ENCODE assay signal across 2 cellular contexts in the genomic region with DNA sequence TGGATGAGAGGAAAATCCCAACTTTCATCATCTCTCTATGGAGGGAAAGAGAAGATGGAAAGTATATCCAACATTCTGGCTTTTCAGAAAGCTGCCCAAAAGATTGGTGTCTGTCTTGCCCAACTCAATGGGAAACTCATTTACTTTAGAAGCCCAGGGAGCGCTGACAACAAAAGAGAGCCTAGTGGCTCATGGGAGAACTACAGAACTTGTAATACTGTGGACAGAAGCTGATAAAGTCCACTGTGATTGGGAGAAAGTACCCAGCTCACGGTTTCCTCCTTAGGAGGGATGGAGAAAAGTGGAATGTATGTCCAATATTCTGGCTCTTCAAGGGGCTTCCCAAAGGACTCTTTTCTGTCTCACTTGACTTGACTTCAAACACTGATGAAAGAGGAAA.
TF ChIP-seq lines count a peak whose summit lies in the region.

No MANE protein-coding gene starts in this region.

TF ChIP-seq in HepG2, 621 proteins besides CTCF, POLR2A, EP300 and RAD21 (continued from another document):
- TF ChIP-seq, protein P1, sequence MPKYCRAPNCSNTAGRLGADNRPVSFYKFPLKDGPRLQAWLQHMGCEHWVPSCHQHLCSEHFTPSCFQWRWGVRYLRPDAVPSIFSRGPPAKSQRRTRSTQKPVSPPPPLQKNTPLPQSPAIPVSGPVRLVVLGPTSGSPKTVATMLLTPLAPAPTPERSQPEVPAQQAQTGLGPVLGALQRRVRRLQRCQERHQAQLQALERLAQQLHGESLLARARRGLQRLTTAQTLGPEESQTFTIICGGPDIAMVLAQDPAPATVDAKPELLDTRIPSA (CRISPR knock-in tag; IDR thresholded peaks at IDR 0.05; ENCODE audit: borderline replicate concordance) = no peak
- no peak for TF ChIP-seq SALL2 (CRISPR knock-in tag; IDR thresholded peaks at IDR 0.05)
- TF ChIP-seq, protein P2, sequence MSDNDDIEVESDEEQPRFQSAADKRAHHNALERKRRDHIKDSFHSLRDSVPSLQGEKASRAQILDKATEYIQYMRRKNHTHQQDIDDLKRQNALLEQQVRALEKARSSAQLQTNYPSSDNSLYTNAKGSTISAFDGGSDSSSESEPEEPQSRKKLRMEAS (IDR thresholded peaks at IDR 0.05) = no peak

TF ChIP-seq in WTC11, 78 proteins besides CTCF, POLR2A, EP300 and RAD21 (continued from another document):
- TF ChIP-seq, protein P3, sequence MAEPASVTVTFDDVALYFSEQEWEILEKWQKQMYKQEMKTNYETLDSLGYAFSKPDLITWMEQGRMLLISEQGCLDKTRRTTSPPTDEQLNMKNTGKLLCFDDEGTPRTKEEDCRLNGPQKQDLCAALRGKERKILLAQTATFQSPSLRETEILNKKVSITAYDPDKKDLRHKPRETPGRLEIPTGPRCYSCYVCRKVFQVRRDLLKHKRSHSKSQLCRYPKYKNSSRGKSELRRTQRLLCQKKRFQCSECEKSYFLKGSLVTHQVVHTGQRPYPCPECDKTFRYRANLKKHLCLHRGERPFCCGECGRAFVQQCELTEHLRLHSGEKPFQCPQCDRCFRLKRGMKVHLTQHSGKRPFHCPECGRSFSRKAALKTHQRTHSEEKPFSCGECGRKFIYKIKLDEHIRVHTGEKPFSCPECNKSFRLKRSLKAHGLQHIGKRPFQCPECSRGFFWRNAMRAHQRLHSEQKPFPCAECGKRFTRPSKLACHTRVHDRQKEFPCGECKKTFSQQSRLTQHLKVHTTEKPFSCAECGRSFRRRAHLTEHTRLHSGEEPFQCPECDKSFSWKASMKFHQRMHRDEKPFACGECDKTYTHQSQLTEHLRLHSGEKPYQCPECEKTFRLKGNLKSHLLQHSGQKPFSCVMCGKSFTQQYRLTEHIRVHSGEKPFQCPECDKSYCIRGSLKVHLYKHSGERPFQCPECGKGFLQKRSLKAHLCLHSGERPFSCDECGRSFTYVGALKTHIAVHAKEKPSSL (CRISPR knock-in tag; conservative IDR thresholded peaks at IDR 0.05) = no peak
- TF ChIP-seq IRF2 (CRISPR knock-in tag; IDR thresholded peaks at IDR 0.05; ENCODE audit: borderline replicate concordance, low read depth) = no peak
- TF ChIP-seq OVOL2 (CRISPR knock-in tag; IDR thresholded peaks at IDR 0.05; ENCODE audit: borderline replicate concordance) = no peak
- TF ChIP-seq, protein P4, sequence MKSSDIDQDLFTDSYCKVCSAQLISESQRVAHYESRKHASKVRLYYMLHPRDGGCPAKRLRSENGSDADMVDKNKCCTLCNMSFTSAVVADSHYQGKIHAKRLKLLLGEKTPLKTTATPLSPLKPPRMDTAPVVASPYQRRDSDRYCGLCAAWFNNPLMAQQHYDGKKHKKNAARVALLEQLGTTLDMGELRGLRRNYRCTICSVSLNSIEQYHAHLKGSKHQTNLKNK (CRISPR knock-in tag; IDR thresholded peaks at IDR 0.05) = no peak
- TF ChIP-seq JUN (CRISPR knock-in tag; IDR thresholded peaks at IDR 0.05) = no peak
- TF ChIP-seq, protein P5, sequence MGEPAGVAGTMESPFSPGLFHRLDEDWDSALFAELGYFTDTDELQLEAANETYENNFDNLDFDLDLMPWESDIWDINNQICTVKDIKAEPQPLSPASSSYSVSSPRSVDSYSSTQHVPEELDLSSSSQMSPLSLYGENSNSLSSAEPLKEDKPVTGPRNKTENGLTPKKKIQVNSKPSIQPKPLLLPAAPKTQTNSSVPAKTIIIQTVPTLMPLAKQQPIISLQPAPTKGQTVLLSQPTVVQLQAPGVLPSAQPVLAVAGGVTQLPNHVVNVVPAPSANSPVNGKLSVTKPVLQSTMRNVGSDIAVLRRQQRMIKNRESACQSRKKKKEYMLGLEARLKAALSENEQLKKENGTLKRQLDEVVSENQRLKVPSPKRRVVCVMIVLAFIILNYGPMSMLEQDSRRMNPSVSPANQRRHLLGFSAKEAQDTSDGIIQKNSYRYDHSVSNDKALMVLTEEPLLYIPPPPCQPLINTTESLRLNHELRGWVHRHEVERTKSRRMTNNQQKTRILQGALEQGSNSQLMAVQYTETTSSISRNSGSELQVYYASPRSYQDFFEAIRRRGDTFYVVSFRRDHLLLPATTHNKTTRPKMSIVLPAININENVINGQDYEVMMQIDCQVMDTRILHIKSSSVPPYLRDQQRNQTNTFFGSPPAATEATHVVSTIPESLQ (CRISPR knock-in tag; IDR thresholded peaks at IDR 0.05) = no peak
- TF ChIP-seq, protein P6, sequence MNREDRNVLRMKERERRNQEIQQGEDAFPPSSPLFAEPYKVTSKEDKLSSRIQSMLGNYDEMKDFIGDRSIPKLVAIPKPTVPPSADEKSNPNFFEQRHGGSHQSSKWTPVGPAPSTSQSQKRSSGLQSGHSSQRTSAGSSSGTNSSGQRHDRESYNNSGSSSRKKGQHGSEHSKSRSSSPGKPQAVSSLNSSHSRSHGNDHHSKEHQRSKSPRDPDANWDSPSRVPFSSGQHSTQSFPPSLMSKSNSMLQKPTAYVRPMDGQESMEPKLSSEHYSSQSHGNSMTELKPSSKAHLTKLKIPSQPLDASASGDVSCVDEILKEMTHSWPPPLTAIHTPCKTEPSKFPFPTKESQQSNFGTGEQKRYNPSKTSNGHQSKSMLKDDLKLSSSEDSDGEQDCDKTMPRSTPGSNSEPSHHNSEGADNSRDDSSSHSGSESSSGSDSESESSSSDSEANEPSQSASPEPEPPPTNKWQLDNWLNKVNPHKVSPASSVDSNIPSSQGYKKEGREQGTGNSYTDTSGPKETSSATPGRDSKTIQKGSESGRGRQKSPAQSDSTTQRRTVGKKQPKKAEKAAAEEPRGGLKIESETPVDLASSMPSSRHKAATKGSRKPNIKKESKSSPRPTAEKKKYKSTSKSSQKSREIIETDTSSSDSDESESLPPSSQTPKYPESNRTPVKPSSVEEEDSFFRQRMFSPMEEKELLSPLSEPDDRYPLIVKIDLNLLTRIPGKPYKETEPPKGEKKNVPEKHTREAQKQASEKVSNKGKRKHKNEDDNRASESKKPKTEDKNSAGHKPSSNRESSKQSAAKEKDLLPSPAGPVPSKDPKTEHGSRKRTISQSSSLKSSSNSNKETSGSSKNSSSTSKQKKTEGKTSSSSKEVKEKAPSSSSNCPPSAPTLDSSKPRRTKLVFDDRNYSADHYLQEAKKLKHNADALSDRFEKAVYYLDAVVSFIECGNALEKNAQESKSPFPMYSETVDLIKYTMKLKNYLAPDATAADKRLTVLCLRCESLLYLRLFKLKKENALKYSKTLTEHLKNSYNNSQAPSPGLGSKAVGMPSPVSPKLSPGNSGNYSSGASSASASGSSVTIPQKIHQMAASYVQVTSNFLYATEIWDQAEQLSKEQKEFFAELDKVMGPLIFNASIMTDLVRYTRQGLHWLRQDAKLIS (CRISPR knock-in tag; IDR thresholded peaks at IDR 0.05; ENCODE audit: borderline replicate concordance) = no peak
- TF ChIP-seq, protein P7, sequence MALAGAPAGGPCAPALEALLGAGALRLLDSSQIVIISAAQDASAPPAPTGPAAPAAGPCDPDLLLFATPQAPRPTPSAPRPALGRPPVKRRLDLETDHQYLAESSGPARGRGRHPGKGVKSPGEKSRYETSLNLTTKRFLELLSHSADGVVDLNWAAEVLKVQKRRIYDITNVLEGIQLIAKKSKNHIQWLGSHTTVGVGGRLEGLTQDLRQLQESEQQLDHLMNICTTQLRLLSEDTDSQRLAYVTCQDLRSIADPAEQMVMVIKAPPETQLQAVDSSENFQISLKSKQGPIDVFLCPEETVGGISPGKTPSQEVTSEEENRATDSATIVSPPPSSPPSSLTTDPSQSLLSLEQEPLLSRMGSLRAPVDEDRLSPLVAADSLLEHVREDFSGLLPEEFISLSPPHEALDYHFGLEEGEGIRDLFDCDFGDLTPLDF (CRISPR knock-in tag; IDR thresholded peaks at IDR 0.05) = no peak
- no peak for TF ChIP-seq ELF4 (CRISPR knock-in tag; IDR thresholded peaks at IDR 0.05; ENCODE audit: low read depth)
- TF ChIP-seq, protein P8, sequence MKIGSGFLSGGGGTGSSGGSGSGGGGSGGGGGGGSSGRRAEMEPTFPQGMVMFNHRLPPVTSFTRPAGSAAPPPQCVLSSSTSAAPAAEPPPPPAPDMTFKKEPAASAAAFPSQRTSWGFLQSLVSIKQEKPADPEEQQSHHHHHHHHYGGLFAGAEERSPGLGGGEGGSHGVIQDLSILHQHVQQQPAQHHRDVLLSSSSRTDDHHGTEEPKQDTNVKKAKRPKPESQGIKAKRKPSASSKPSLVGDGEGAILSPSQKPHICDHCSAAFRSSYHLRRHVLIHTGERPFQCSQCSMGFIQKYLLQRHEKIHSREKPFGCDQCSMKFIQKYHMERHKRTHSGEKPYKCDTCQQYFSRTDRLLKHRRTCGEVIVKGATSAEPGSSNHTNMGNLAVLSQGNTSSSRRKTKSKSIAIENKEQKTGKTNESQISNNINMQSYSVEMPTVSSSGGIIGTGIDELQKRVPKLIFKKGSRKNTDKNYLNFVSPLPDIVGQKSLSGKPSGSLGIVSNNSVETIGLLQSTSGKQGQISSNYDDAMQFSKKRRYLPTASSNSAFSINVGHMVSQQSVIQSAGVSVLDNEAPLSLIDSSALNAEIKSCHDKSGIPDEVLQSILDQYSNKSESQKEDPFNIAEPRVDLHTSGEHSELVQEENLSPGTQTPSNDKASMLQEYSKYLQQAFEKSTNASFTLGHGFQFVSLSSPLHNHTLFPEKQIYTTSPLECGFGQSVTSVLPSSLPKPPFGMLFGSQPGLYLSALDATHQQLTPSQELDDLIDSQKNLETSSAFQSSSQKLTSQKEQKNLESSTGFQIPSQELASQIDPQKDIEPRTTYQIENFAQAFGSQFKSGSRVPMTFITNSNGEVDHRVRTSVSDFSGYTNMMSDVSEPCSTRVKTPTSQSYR (CRISPR knock-in tag; IDR thresholded peaks at IDR 0.05) = no peak
